In genomic region chr2:71807969-71808451, GRCh38 we compare ENCODE assay signal across 20 cellular contexts.
A peak's percentile ranks its signal among the peaks of the same experiment; 100 is the strongest.
DNase-seq lines count a peak whose midpoint lies in the region; ATAC-seq and TF ChIP-seq lines count a peak whose summit lies in the region.
"Had no signal": no experiment of that assay in that cellular context is flagged by ENCODE, and none has a peak within 500 bp of the region (broad histone marks: within the 10 kb centered on the region; RNA-seq: fewer than 3 reads in every experiment).

No MANE protein-coding gene starts in this region.

- H3K27me3 ChIP-seq in left ventricle myocardium inferior (ENCODE audit: low read depth): no peaks in the 10 kb centered on the region
- no peaks in the 10 kb centered on the region for H3K27me3 ChIP-seq in upper lobe of right lung
- H3K27me3 ChIP-seq: BLaER1, pancreas had no signal

- peak; percentile 27 for DNase-seq in activated effector memory CD4-positive, alpha-beta T cell treated with anti-CD3 and anti-CD28 coated beads, Interleukin-2, amount 50 U/mL, for 16 hours
- no peak for DNase-seq in activated effector memory CD4-positive, alpha-beta T cell treated with Interleukin-2 at 50 U/mL for 16 hours
- DNase-seq in left ventricle myocardium inferior: peak; percentile 77
- DNase-seq in myocyte (ENCODE audit: low read depth): peak; percentile 63
- DNase-seq in upper lobe of right lung: no peak
- no peak for DNase-seq in stimulated activated CD4-positive, alpha-beta T cell treated with anti-CD3 and anti-CD28 coated beads, Interleukin-15, amount 100 ng/mL, for 24 hours
- no peak for DNase-seq in NCI-H226
- DNase-seq: activated CD4-positive, alpha-beta T cell treated with anti-CD3 and anti-CD28 coated beads for 48 hours; activated naive CD4-positive, alpha-beta T cell treated with anti-CD3 and anti-CD28 coated beads, Interleukin-2, amount 10 ng/mL, durations not matched to agents 7 days and 5 days; Calu3; hippocampal formation; NCI-H2029 treated with DMSO at 0.1 percent for 48 hours; NCI-H510A treated with DMSO at 0.1 percent for 48 hours; pancreas; stimulated activated CD4-positive, alpha-beta T cell treated with anti-CD3 and anti-CD28 coated beads, Interleukin-4, amount 100 ng/mL, for 4 hours had no signal

- no peak overlapping the region for H3K4me3 ChIP-seq in left ventricle myocardium inferior
- H3K4me3 ChIP-seq in upper lobe of right lung: no peak overlapping the region
- H3K4me3 ChIP-seq: BLaER1, pancreas, skin epidermis had no signal

- H3K4me1 ChIP-seq in left ventricle myocardium inferior: peaks cover 3% of the 10 kb centered on the region
- H3K4me1 ChIP-seq in upper lobe of right lung: peaks cover 6% of the 10 kb centered on the region
- H3K4me1 ChIP-seq: pancreas had no signal

- no peak overlapping the region for H3K27ac ChIP-seq in left ventricle myocardium inferior (replicated peaks)
- no peak overlapping the region for H3K27ac ChIP-seq in upper lobe of right lung
- H3K27ac ChIP-seq: BLaER1, KMS-11, pancreas had no signal

- H3K36me3 ChIP-seq in left ventricle myocardium inferior (no peaks in the 10 kb centered on the region), upper lobe of right lung (no peaks in the 10 kb centered on the region)
- H3K36me3 ChIP-seq: BLaER1, pancreas had no signal

- H3K9me3 ChIP-seq in left ventricle myocardium inferior (replicated peaks) (no peaks in the 10 kb centered on the region), upper lobe of right lung (no peaks in the 10 kb centered on the region)
- H3K9me3 ChIP-seq: BLaER1, pancreas had no signal

- ATAC-seq in upper lobe of right lung (peak; percentile 75), HG02759 (IDR thresholded peaks at IDR 0.05; ENCODE audit: unreplicated experiment) (no peak)
- ATAC-seq: T-cell had no signal

- intact Hi-C loops in left ventricle myocardium inferior (cut with micrococcal nuclease) (loop anchor here (10.0 kb wide), 2 partner anchors 123 to 347 kb away; no protein-coding TSS in a partner anchor), upper lobe of right lung (cut with DNase I) (loop anchor here (10.0 kb wide), 1 partner anchor 263 kb away; no protein-coding TSS in a partner anchor)

- TF ChIP-seq CTCF in left ventricle myocardium inferior (IDR thresholded peaks at IDR 0.05; ENCODE audit: borderline replicate concordance): no peak
- no peak for TF ChIP-seq CTCF in upper lobe of right lung (IDR thresholded peaks at IDR 0.05)

Comparison
In these comparisons a context has a peak if more than half of its experiments do, and no peak if none do; other contexts are left out.
1. DNase-seq: peak in activated effector memory CD4-positive, alpha-beta T cell treated with anti-CD3 and anti-CD28 coated beads, Interleukin-2, amount 50 U/mL, for 16 hours (single experiment), left ventricle myocardium inferior (single experiment) and myocyte (single experiment); none in activated effector memory CD4-positive, alpha-beta T cell treated with Interleukin-2 at 50 U/mL for 16 hours (single experiment), upper lobe of right lung (single experiment), stimulated activated CD4-positive, alpha-beta T cell treated with anti-CD3 and anti-CD28 coated beads, Interleukin-15, amount 100 ng/mL, for 24 hours (single experiment) and NCI-H226 (single experiment).